ENCODE assay signal across 9 cellular contexts in genomic region chr11:119356349-119357031, GRCh38. TPM values are rescaled to one million over a fixed set of nuclear protein-coding genes. Genes with fewer than 3 reads are reported as not detected.
DNase-seq lines count a peak whose midpoint lies in the region; ATAC-seq and TF ChIP-seq lines count a peak whose summit lies in the region.
"Had no signal": no experiment of that assay in that cellular context is flagged by ENCODE, and none has a peak within 500 bp of the region (broad histone marks: within the 10 kb centered on the region; RNA-seq: fewer than 3 reads in every experiment).

No MANE protein-coding gene starts in this region.

- H3K27ac Mint-ChIP-seq in activated T-helper 2 cell treated with anti-CD3 and anti-CD28 coated beads, Interferon-gamma antibody, Interleukin-2, Interleukin-4, amounts not matched to agents 10 μg/mL and 5 μg/mL and 100 μg/mL, durations not matched to agents 14 hours and 24 hours and 36 hours: peak overlapping the region; percentile 71
- peak overlapping the region; percentile 11 to 81 (median 73) for H3K27ac Mint-ChIP-seq in nephron

- ATAC-seq in HG03045 (IDR thresholded peaks at IDR 0.05; ENCODE audit: unreplicated experiment) (peak; percentile 72), GM21526 (IDR thresholded peaks at IDR 0.05; ENCODE audit: low FRiP score, unreplicated experiment) (no peak)

- H3K27me3 ChIP-seq in stomach smooth muscle (ENCODE audit: control insufficient read depth in 1 of 2, insufficient read depth in 2 of 2, low read length in 2 of 2): no peaks in the 10 kb centered on the region

- peak; percentile 91 for DNase-seq in OCI-M1 (lab: John Stamatoyannopoulos, UW)
- DNase-seq in activated T-helper 2 cell treated with anti-CD3 and anti-CD28 coated beads, Interferon-gamma antibody, Interleukin-2, Interleukin-4, amounts not matched to agents 10 μg/mL and 5 μg/mL and 100 μg/mL, durations not matched to agents 14 hours and 24 hours and 36 hours (ENCODE audit: low spot score): peak; percentile 68
- peak; percentile 69 for DNase-seq in fibroblast of peridontal ligament (ENCODE audit: extremely low read depth)

- H3K36me3 Mint-ChIP-seq in activated T-helper 2 cell treated with anti-CD3 and anti-CD28 coated beads, Interferon-gamma antibody, Interleukin-2, Interleukin-4, amounts not matched to agents 10 μg/mL and 5 μg/mL and 100 μg/mL, durations not matched to agents 14 hours and 24 hours and 36 hours (ENCODE audit: low read depth): no peaks in the 10 kb centered on the region
- peaks cover 34% of the 10 kb centered on the region for H3K36me3 Mint-ChIP-seq in nephron (ENCODE audit: low read depth)

- peaks cover 12% of the 10 kb centered on the region for H3K27me3 Mint-ChIP-seq in activated T-helper 2 cell treated with anti-CD3 and anti-CD28 coated beads, Interferon-gamma antibody, Interleukin-2, Interleukin-4, amounts not matched to agents 10 μg/mL and 5 μg/mL and 100 μg/mL, durations not matched to agents 14 hours and 24 hours and 36 hours (ENCODE audit: low read depth)
- peaks cover 35% of the 10 kb centered on the region for H3K27me3 Mint-ChIP-seq in nephron (ENCODE audit: low read depth)

- H3K4me1 ChIP-seq in stomach smooth muscle (ENCODE audit: control insufficient read depth, insufficient read depth, low read length): peaks cover 38% of the 10 kb centered on the region

- peak; percentile 89 for TF ChIP-seq CTCF in GM12873 (IDR thresholded peaks at IDR 0.05; ENCODE audit: insufficient read depth, low read depth, low read length, missing control alignments)
- TF ChIP-seq CTCF in nephron (IDR thresholded peaks at IDR 0.05; ENCODE audit: unreplicated experiment in 3 of 3): peak; percentile 97 to 99 (median 98)

- no peaks in the 10 kb centered on the region for H3K9me3 ChIP-seq in stomach smooth muscle (ENCODE audit: control insufficient read depth in 2 of 2, low read length in 2 of 2)

- peak overlapping the region in 1 of 2 donors; percentile 55 for H3K9ac ChIP-seq in stomach smooth muscle (ENCODE audit: low read length in 2 of 2)

- H3K4me3 ChIP-seq in stomach smooth muscle (ENCODE audit: low read length in 2 of 2): peak overlapping the region; percentile 55 to 72

- H3K4me1 Mint-ChIP-seq in activated T-helper 2 cell treated with anti-CD3 and anti-CD28 coated beads, Interferon-gamma antibody, Interleukin-2, Interleukin-4, amounts not matched to agents 10 μg/mL and 5 μg/mL and 100 μg/mL, durations not matched to agents 14 hours and 24 hours and 36 hours (ENCODE audit: low read depth): peaks cover 17% of the 10 kb centered on the region
- peaks cover 49% of the 10 kb centered on the region for H3K4me1 Mint-ChIP-seq in nephron

- H3K9me3 Mint-ChIP-seq in activated T-helper 2 cell treated with anti-CD3 and anti-CD28 coated beads, Interferon-gamma antibody, Interleukin-2, Interleukin-4, amounts not matched to agents 10 μg/mL and 5 μg/mL and 100 μg/mL, durations not matched to agents 14 hours and 24 hours and 36 hours: no peaks in the 10 kb centered on the region
- H3K9me3 Mint-ChIP-seq in nephron: no peaks in the 10 kb centered on the region

- peaks cover 23 to 26% of the 10 kb centered on the region in 2 donors for H3K36me3 ChIP-seq in stomach smooth muscle (ENCODE audit: control insufficient read depth in 2 of 2, insufficient read depth in 2 of 2, low read length in 2 of 2)

- H3K27ac ChIP-seq in stomach smooth muscle (ENCODE audit: low read length): peak overlapping the region; percentile 70

- peak overlapping the region; percentile 82 for H3K4me3 Mint-ChIP-seq in activated T-helper 2 cell treated with anti-CD3 and anti-CD28 coated beads, Interferon-gamma antibody, Interleukin-2, Interleukin-4, amounts not matched to agents 10 μg/mL and 5 μg/mL and 100 μg/mL, durations not matched to agents 14 hours and 24 hours and 36 hours (ENCODE audit: low read depth)
- H3K4me3 Mint-ChIP-seq in nephron: peak overlapping the region; percentile 85 to 91 (median 90)

- intact Hi-C loops in activated T-helper 2 cell treated with anti-CD3 and anti-CD28 coated beads, Interferon-gamma antibody, Interleukin-2, Interleukin-4, amounts not matched to agents 10 μg/mL and 5 μg/mL and 100 μg/mL, durations not matched to agents 14 hours and 24 hours and 36 hours (cut with micrococcal nuclease): loop anchor here (1.0 kb wide), 3 partner anchors 18 to 118 kb away; partner anchors contain the start of gene USP2

RNA-seq across cellular contexts. Expression of gene MFRP, which starts 10.0 kb away (rescaled TPM):
- total RNA-seq in activated T-helper 2 cell treated with anti-CD3 and anti-CD28 coated beads, Interferon-gamma antibody, Interleukin-2, Interleukin-4, amounts not matched to agents 10 μg/mL and 5 μg/mL and 100 μg/mL, durations not matched to agents 14 hours and 24 hours and 36 hours: not detected in 2 replicates
- total RNA-seq: renal cortical epithelial cell had no signal

RNA-seq across cellular contexts. Expression of gene C1QTNF5, which starts 15.8 kb away (rescaled TPM):
- total RNA-seq in activated T-helper 2 cell treated with anti-CD3 and anti-CD28 coated beads, Interferon-gamma antibody, Interleukin-2, Interleukin-4, amounts not matched to agents 10 μg/mL and 5 μg/mL and 100 μg/mL, durations not matched to agents 14 hours and 24 hours and 36 hours: not detected in 2 replicates

RNA-seq across cellular contexts. Expression of gene RNF26, which starts 22.2 kb away (rescaled TPM):
- total RNA-seq in activated T-helper 2 cell treated with anti-CD3 and anti-CD28 coated beads, Interferon-gamma antibody, Interleukin-2, Interleukin-4, amounts not matched to agents 10 μg/mL and 5 μg/mL and 100 μg/mL, durations not matched to agents 14 hours and 24 hours and 36 hours: 29.9 and 32.6 TPM in 2 replicates

RNA-seq across cellular contexts. Expression of gene USP2, which starts 25.0 kb away (rescaled TPM):
- 1.0 and 1.1 TPM in 2 replicates for total RNA-seq in activated T-helper 2 cell treated with anti-CD3 and anti-CD28 coated beads, Interferon-gamma antibody, Interleukin-2, Interleukin-4, amounts not matched to agents 10 μg/mL and 5 μg/mL and 100 μg/mL, durations not matched to agents 14 hours and 24 hours and 36 hours

RNA-seq across cellular contexts. Expression of gene MCAM, which starts 39.6 kb away (rescaled TPM):
- total RNA-seq in activated T-helper 2 cell treated with anti-CD3 and anti-CD28 coated beads, Interferon-gamma antibody, Interleukin-2, Interleukin-4, amounts not matched to agents 10 μg/mL and 5 μg/mL and 100 μg/mL, durations not matched to agents 14 hours and 24 hours and 36 hours: 6.0 and 7.2 TPM in 2 replicates
